8 cellular contexts compared by ENCODE assay signal in genomic region chr2:20350753-20351554, GRCh38. TPM values are rescaled to one million over a fixed set of nuclear protein-coding genes. Genes with fewer than 3 reads are reported as not detected.
DNase-seq lines count a peak whose midpoint lies in the region; ATAC-seq and TF ChIP-seq lines count a peak whose summit lies in the region.

A gene with protein sequence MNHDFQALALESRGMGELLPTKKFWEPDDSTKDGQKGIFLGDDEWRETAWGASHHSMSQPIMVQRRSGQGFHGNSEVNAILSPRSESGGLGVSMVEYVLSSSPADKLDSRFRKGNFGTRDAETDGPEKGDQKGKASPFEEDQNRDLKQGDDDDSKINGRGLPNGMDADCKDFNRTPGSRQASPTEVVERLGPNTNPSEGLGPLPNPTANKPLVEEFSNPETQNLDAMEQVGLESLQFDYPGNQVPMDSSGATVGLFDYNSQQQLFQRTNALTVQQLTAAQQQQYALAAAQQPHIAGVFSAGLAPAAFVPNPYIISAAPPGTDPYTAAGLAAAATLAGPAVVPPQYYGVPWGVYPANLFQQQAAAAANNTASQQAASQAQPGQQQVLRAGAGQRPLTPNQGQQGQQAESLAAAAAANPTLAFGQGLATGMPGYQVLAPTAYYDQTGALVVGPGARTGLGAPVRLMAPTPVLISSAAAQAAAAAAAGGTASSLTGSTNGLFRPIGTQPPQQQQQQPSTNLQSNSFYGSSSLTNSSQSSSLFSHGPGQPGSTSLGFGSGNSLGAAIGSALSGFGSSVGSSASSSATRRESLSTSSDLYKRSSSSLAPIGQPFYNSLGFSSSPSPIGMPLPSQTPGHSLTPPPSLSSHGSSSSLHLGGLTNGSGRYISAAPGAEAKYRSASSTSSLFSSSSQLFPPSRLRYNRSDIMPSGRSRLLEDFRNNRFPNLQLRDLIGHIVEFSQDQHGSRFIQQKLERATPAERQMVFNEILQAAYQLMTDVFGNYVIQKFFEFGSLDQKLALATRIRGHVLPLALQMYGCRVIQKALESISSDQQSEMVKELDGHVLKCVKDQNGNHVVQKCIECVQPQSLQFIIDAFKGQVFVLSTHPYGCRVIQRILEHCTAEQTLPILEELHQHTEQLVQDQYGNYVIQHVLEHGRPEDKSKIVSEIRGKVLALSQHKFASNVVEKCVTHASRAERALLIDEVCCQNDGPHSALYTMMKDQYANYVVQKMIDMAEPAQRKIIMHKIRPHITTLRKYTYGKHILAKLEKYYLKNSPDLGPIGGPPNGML (minus strand): TSS chr2:20350844. CDS start chr2:20327360, 23,484 bp downstream.

- H3K9ac ChIP-seq in Loucy (ENCODE audit: low read depth, low read length, poor library complexity, severe bottlenecking), result peak within 1 kb of the TSS; percentile 98

- H3K27me3 Mint-ChIP-seq in activated T-helper 2 cell treated with anti-CD3 and anti-CD28 coated beads, Interferon-gamma antibody, Interleukin-2, Interleukin-4, amounts not matched to agents 10 μg/mL and 5 μg/mL and 100 μg/mL, durations not matched to agents 14 hours and 24 hours and 36 hours (ENCODE audit: low read depth), result no peaks in the 10 kb centered on the region
- no peaks in the 10 kb centered on the region for H3K27me3 Mint-ChIP-seq in naive thymus-derived CD8-positive, alpha-beta T cell
- no peaks in the 10 kb centered on the region for H3K27me3 Mint-ChIP-seq in stimulated activated naive B cell treated with anti-CD40 and anti-IgM and Interleukin-4, amounts not matched to agents 10 μg/mL and 1 μg/mL and 100 μg/mL, for 72 hours

- intact Hi-C loops in activated T-helper 2 cell treated with anti-CD3 and anti-CD28 coated beads, Interferon-gamma antibody, Interleukin-2, Interleukin-4, amounts not matched to agents 10 μg/mL and 5 μg/mL and 100 μg/mL, durations not matched to agents 14 hours and 24 hours and 36 hours (cut with micrococcal nuclease), result loop anchor here (1.0 to 5.0 kb wide), 6 partner anchors 14 to 450 kb away; partner anchors contain the start of genes HS1BP3, LAPTM4A, RHOB and TTC32

- H3K79me2 ChIP-seq in Loucy (ENCODE audit: insufficient read depth, low read length), result peaks cover 45% of the 10 kb centered on the region

- H3K4me3 Mint-ChIP-seq in activated T-helper 2 cell treated with anti-CD3 and anti-CD28 coated beads, Interferon-gamma antibody, Interleukin-2, Interleukin-4, amounts not matched to agents 10 μg/mL and 5 μg/mL and 100 μg/mL, durations not matched to agents 14 hours and 24 hours and 36 hours (ENCODE audit: low read depth), result peak within 1 kb of the TSS; percentile 93
- peak within 1 kb of the TSS in 7 of 10 donors; percentile 84 to 96 (median 93) for H3K4me3 Mint-ChIP-seq in naive thymus-derived CD8-positive, alpha-beta T cell
- no peak within 1 kb of the TSS for H3K4me3 Mint-ChIP-seq in stimulated activated naive B cell treated with anti-CD40 and anti-IgM and Interleukin-4, amounts not matched to agents 10 μg/mL and 1 μg/mL and 100 μg/mL, for 72 hours

- peaks cover 34% of the 10 kb centered on the region for H3K36me3 Mint-ChIP-seq in activated T-helper 2 cell treated with anti-CD3 and anti-CD28 coated beads, Interferon-gamma antibody, Interleukin-2, Interleukin-4, amounts not matched to agents 10 μg/mL and 5 μg/mL and 100 μg/mL, durations not matched to agents 14 hours and 24 hours and 36 hours (ENCODE audit: low read depth)
- H3K36me3 Mint-ChIP-seq in naive thymus-derived CD8-positive, alpha-beta T cell, result peaks cover 0 to 10% (median 2%) of the 10 kb centered on the region in 3 donors
- peaks cover 9 to 20% of the 10 kb centered on the region in 2 donors for H3K36me3 Mint-ChIP-seq in stimulated activated naive B cell treated with anti-CD40 and anti-IgM and Interleukin-4, amounts not matched to agents 10 μg/mL and 1 μg/mL and 100 μg/mL, for 72 hours

- H3K9me3 ChIP-seq in Loucy (ENCODE audit: insufficient read depth, low read depth, low read length) (no peaks in the 10 kb centered on the region), RWPE2 (ENCODE audit: severe bottlenecking) (no peaks in the 10 kb centered on the region)

- peaks cover 5% of the 10 kb centered on the region; the same call in 1 of the 2 replicates for H3F3A ChIP-seq in Loucy (ENCODE audit: low read depth)

- H3K36me3 ChIP-seq in H7 (replicated peaks; ENCODE audit: control insufficient read depth, insufficient read depth, low read length), result no peaks in the 10 kb centered on the region
- H3K36me3 ChIP-seq in Loucy (ENCODE audit: insufficient read depth, low read length), result no peaks in the 10 kb centered on the region
- H3K36me3 ChIP-seq in RWPE2 (ENCODE audit: low read depth), result peaks cover 31% of the 10 kb centered on the region

- H3K27ac ChIP-seq in RWPE2 (ENCODE audit: poor library complexity, severe bottlenecking), result peak within 1 kb of the TSS; percentile 85

- H3K9me2 ChIP-seq in Loucy (replicated peaks; ENCODE audit: low read depth, low read length), result no peaks in the 10 kb centered on the region

- peak within 1 kb of the TSS; percentile 92 for H3K27ac Mint-ChIP-seq in activated T-helper 2 cell treated with anti-CD3 and anti-CD28 coated beads, Interferon-gamma antibody, Interleukin-2, Interleukin-4, amounts not matched to agents 10 μg/mL and 5 μg/mL and 100 μg/mL, durations not matched to agents 14 hours and 24 hours and 36 hours
- peak within 1 kb of the TSS in 9 of 10 donors; percentile 72 to 97 (median 91) for H3K27ac Mint-ChIP-seq in naive thymus-derived CD8-positive, alpha-beta T cell
- peak within 1 kb of the TSS; percentile 93 for H3K27ac Mint-ChIP-seq in stimulated activated naive B cell treated with anti-CD40 and anti-IgM and Interleukin-4, amounts not matched to agents 10 μg/mL and 1 μg/mL and 100 μg/mL, for 72 hours

- DNase-seq in ELF-1 (ENCODE audit: low read depth, low spot score), result peak; percentile 98
- DNase-seq in H7, result peak; percentile 96
- DNase-seq in RWPE2 (ENCODE audit: low spot score), result peak; percentile 92
- peak; percentile 97 for DNase-seq in activated T-helper 2 cell treated with anti-CD3 and anti-CD28 coated beads, Interferon-gamma antibody, Interleukin-2, Interleukin-4, amounts not matched to agents 10 μg/mL and 5 μg/mL and 100 μg/mL, durations not matched to agents 14 hours and 24 hours and 36 hours (ENCODE audit: low spot score)
- peak; percentile 92 for DNase-seq in fibroblast of mammary gland (ENCODE audit: low read depth)
- DNase-seq in naive thymus-derived CD8-positive, alpha-beta T cell, result peak; percentile 95 to 98 (median 96)
- DNase-seq in stimulated activated naive B cell treated with anti-CD40 and anti-IgM and Interleukin-4, amounts not matched to agents 10 μg/mL and 1 μg/mL and 100 μg/mL, for 72 hours, result peak; percentile 98

- TF ChIP-seq CTCF in Loucy (conservative IDR thresholded peaks at IDR 0.05; ENCODE audit: low read length), result no peak
- TF ChIP-seq CTCF in RWPE2 (IDR thresholded peaks at IDR 0.05; ENCODE audit: poor library complexity, severe bottlenecking), result no peak
- TF ChIP-seq CTCF in fibroblast of mammary gland (conservative IDR thresholded peaks at IDR 0.05; ENCODE audit: control insufficient read depth, insufficient read depth, low read depth, low read length), result no peak

- H2AFZ ChIP-seq in Loucy (ENCODE audit: low read length), result peak within 1 kb of the TSS; percentile 99

- H3K4me1 ChIP-seq in Loucy (ENCODE audit: insufficient read depth, low read length, poor library complexity, severe bottlenecking) (peaks cover 40% of the 10 kb centered on the region), RWPE2 (ENCODE audit: insufficient read depth, poor library complexity, severe bottlenecking) (peaks cover 52% of the 10 kb centered on the region)

- peak within 1 kb of the TSS; percentile 97 for H3K4me2 ChIP-seq in Loucy (ENCODE audit: low read depth, low read length, poor library complexity, severe bottlenecking)

- peak; percentile 79 for ATAC-seq in RWPE2 (ENCODE audit: low read depth)
- ATAC-seq in naive thymus-derived CD8-positive, alpha-beta T cell, result peak; percentile 82 to 83
- peak; percentile 85 for ATAC-seq in stimulated activated naive B cell treated with anti-CD40 and anti-IgM and Interleukin-4, amounts not matched to agents 10 μg/mL and 1 μg/mL and 100 μg/mL, for 72 hours (replicated peaks)

- H3K9me3 Mint-ChIP-seq in activated T-helper 2 cell treated with anti-CD3 and anti-CD28 coated beads, Interferon-gamma antibody, Interleukin-2, Interleukin-4, amounts not matched to agents 10 μg/mL and 5 μg/mL and 100 μg/mL, durations not matched to agents 14 hours and 24 hours and 36 hours, result no peaks in the 10 kb centered on the region
- no peaks in the 10 kb centered on the region for H3K9me3 Mint-ChIP-seq in naive thymus-derived CD8-positive, alpha-beta T cell
- no peaks in the 10 kb centered on the region for H3K9me3 Mint-ChIP-seq in stimulated activated naive B cell treated with anti-CD40 and anti-IgM and Interleukin-4, amounts not matched to agents 10 μg/mL and 1 μg/mL and 100 μg/mL, for 72 hours

- H3K27me3 ChIP-seq in H7 (ENCODE audit: control insufficient read depth, insufficient read depth, low read length) (no peaks in the 10 kb centered on the region), Loucy (ENCODE audit: insufficient read depth, low read length, poor library complexity, severe bottlenecking) (peaks cover 6% of the 10 kb centered on the region), RWPE2 (ENCODE audit: insufficient read depth, poor library complexity, severe bottlenecking) (no peaks in the 10 kb centered on the region)

- POLR2A ChIA-PET in naive thymus-derived CD8-positive, alpha-beta T cell (lab: Charles Lee), result interaction anchor here (0.6 to 1.3 kb wide), 11 partner anchors 10 to 300 kb away, joined by 3 to 12 read pairs (median 3); partner anchors contain the start of genes HS1BP3 and RHOB

- peaks cover 45% of the 10 kb centered on the region for H4K20me1 ChIP-seq in Loucy (ENCODE audit: insufficient read depth, low read length, poor library complexity, severe bottlenecking)

- H3K4me1 Mint-ChIP-seq in activated T-helper 2 cell treated with anti-CD3 and anti-CD28 coated beads, Interferon-gamma antibody, Interleukin-2, Interleukin-4, amounts not matched to agents 10 μg/mL and 5 μg/mL and 100 μg/mL, durations not matched to agents 14 hours and 24 hours and 36 hours (ENCODE audit: low read depth), result peaks cover 34% of the 10 kb centered on the region
- H3K4me1 Mint-ChIP-seq in naive thymus-derived CD8-positive, alpha-beta T cell, result peaks cover 16 to 39% (median 36%) of the 10 kb centered on the region in 4 donors
- H3K4me1 Mint-ChIP-seq in stimulated activated naive B cell treated with anti-CD40 and anti-IgM and Interleukin-4, amounts not matched to agents 10 μg/mL and 1 μg/mL and 100 μg/mL, for 72 hours, result peaks cover 17 to 29% of the 10 kb centered on the region in 2 donors

- H3K4me3 ChIP-seq in H7 (ENCODE audit: insufficient read depth, low read depth, low read length), result peak within 1 kb of the TSS; percentile 97
- H3K4me3 ChIP-seq in Loucy (ENCODE audit: low read length, poor library complexity, severe bottlenecking), result peak within 1 kb of the TSS; percentile 96
- peak within 1 kb of the TSS; percentile 75 for H3K4me3 ChIP-seq in RWPE2 (ENCODE audit: severe bottlenecking)
- H3K4me3 ChIP-seq in fibroblast of mammary gland (ENCODE audit: control insufficient read depth, low read depth, low read length), result peak within 1 kb of the TSS; percentile 95

RNA-seq across cellular contexts. Expression of the gene that starts here (rescaled TPM):
- 35.7 and 36.2 TPM in 2 replicates for total RNA-seq in H7 (2014; rRNA removed; shearing (Covaris generic))
- total RNA-seq in activated T-helper 2 cell treated with anti-CD3 and anti-CD28 coated beads, Interferon-gamma antibody, Interleukin-2, Interleukin-4, amounts not matched to agents 10 μg/mL and 5 μg/mL and 100 μg/mL, durations not matched to agents 14 hours and 24 hours and 36 hours, result 121 and 127 TPM in 2 replicates
- total RNA-seq in naive thymus-derived CD8-positive, alpha-beta T cell, result 100 to 1,000 TPM; 175 to 177 TPM
- polyA plus RNA-seq in naive thymus-derived CD8-positive, alpha-beta T cell, result 10 to 100 TPM; 17.1 to 19.0 (median 18.0) TPM

Comparison
In these comparisons a context has a peak if more than half of its experiments do, and no peak if none do; other contexts are left out.
1. Peak in every context shown above with its lines: DNase-seq, ATAC-seq, H3K4me3 ChIP-seq and H3K27ac ChIP-seq.
2. H3K4me3 Mint-ChIP-seq: peak in activated T-helper 2 cell treated with anti-CD3 and anti-CD28 coated beads, Interferon-gamma antibody, Interleukin-2, Interleukin-4, amounts not matched to agents 10 μg/mL and 5 μg/mL and 100 μg/mL, durations not matched to agents 14 hours and 24 hours and 36 hours (single experiment) and naive thymus-derived CD8-positive, alpha-beta T cell (7 of 10); none in stimulated activated naive B cell treated with anti-CD40 and anti-IgM and Interleukin-4, amounts not matched to agents 10 μg/mL and 1 μg/mL and 100 μg/mL, for 72 hours (0 of 2).